15 cellular contexts compared by ENCODE assay signal in genomic region chr15:57385923-57386390, GRCh38.
"Had no signal": no experiment of that assay in that cellular context is flagged by ENCODE, and none has a peak within 500 bp of the region (broad histone marks: within the 10 kb centered on the region; RNA-seq: fewer than 3 reads in every experiment).

No MANE protein-coding gene starts in this region.

- H3K9me3 ChIP-seq: mucosa of descending colon, right atrium auricular region, tibial artery had no signal

- DNase-seq: activated CD4-positive, alpha-beta T cell treated with anti-CD3 and anti-CD28 coated beads for 36 hours; activated CD8-positive, alpha-beta memory T cell treated with anti-CD3 and anti-CD28 coated beads, Interleukin-2, amount 50 U/mL, for 4 hours; activated CD8-positive, alpha-beta T cell treated with anti-CD3 and anti-CD28 coated beads for 36 hours; activated gamma-delta T cell treated with Interleukin-2 at 50 U/mL for 16 hours; activated T-cell treated with anti-CD3 and anti-CD28 coated beads, Interleukin-2, amount 50 U/mL, for 72 hours; aorta; foreskin keratinocyte; mucosa of descending colon; natural killer cell; nucleus accumbens; T-cell; tibial artery had no signal

- H3K4me3 ChIP-seq: mucosa of descending colon, right atrium auricular region, skin epidermis, tibial artery had no signal

- H3K4me1 ChIP-seq: foreskin keratinocyte had no signal

- H3K27me3 ChIP-seq: foreskin keratinocyte, right atrium auricular region had no signal

- H3K36me3 ChIP-seq: right atrium auricular region, tibial artery had no signal

- H3K27ac ChIP-seq: foreskin keratinocyte, right atrium auricular region, skin epidermis, tibial artery, VCaP had no signal
